Comparison of ENCODE assay signal across 1 cellular context in the genomic region with DNA sequence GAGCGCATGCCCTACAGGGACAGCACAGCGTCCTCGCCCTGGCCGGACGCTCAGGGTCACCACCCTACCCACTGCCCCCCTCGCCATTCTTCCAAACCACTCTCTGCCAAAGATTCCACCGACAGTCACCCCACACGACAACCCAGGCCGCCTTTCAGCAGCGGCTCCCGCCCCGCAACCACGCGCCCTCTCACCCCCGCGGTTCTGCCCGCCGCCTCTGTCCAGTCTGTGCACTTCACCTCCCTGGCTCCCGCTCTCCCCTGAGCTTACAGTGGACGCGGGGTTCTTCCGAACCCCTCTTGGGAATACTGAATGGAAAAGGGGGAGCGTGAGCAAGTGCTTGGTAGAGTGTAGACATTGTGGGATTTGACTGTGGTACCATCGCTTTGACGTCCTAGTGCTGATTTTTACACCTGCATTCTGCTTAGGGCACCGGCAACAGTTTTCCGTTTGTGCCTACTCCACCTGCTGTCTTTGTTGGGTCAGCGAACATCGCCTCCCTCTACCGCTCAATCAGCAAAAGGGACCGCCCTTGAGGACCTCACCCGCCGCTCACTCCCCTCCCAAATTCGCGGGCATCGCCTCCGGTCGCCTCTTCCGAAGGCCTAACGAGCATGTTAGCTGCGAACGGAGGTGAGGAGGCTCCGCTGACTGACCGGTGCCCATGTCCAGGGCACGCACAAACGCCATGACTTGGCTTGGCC.
TF ChIP-seq lines count a peak whose summit lies in the region.

No MANE protein-coding gene starts in this region.

TF ChIP-seq in H1, 55 proteins besides CTCF, POLR2A, EP300 and RAD21:
- TF ChIP-seq SUZ12 (IDR thresholded peaks at IDR 0.05; ENCODE audit: low read length): peak; percentile 64; the same call in 1 of the 2 replicates
